8 cellular contexts compared by ENCODE assay signal in the genomic region with DNA sequence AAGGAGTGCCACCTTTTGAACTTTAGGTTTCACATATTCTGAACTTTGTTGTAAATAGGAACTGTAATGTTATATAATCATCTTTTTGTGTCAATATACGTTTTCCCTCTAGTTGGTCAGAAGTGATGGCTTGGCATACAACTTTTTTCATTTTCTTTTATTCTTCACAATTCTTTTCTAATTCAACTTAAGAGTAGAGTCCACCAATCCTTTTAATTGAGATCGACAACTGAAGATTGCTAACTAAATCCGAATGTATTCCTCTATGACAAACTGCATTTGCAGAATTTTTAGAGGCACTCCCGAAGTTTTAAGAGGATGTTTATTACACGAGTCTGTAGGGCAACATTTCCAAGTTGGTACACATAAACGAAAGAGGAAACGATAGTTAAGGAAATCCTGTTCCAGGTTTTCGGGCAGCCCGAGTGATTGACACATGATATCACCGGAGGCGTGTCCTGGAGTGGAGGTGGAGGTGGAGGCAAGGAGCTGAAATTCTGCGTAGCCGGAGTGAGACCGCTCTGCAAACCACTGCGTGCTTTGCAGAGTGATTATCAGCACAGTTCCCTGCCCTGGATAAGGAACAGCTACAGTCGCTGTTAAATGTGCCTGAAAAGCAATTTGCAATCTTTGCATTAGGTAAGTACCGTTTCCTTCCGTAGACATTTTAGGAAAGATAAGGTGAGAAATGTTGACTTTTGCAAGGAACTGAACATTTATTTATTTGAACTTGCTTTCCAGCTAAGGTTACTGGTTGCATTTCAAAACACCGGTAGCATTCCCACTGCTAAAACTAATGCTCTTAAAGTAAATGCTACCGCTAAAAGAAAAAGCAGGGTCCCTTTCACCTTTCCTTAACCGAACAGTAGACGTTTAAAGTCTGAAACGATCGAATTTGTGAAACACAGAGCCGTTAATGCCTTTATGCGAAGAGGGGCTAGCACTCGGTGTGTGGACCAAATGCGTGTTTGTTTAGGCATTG. TPM values are rescaled to one million over a fixed set of nuclear protein-coding genes. Genes with fewer than 3 reads are reported as not detected.
A peak's percentile ranks its signal among the peaks of the same experiment; 100 is the strongest.
DNase-seq lines count a peak whose midpoint lies in the region; ATAC-seq and TF ChIP-seq lines count a peak whose summit lies in the region.

A gene with protein sequence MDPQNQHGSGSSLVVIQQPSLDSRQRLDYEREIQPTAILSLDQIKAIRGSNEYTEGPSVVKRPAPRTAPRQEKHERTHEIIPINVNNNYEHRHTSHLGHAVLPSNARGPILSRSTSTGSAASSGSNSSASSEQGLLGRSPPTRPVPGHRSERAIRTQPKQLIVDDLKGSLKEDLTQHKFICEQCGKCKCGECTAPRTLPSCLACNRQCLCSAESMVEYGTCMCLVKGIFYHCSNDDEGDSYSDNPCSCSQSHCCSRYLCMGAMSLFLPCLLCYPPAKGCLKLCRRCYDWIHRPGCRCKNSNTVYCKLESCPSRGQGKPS (plus strand): TSS at position 502 of the 982 bp plus-strand sequence. CDS start 4,797 bp downstream, outside the sequence.

- WGBS in liver: under 1% methylated on average over 28 of the region's 28 CpGs

- peak within 1 kb of the TSS; percentile 42 for H3K27ac Mint-ChIP-seq in activated CD4-positive, alpha-beta memory T cell treated with anti-CD3 and anti-CD28 coated beads for 36 hours

- H3K36me3 Mint-ChIP-seq in activated CD4-positive, alpha-beta memory T cell treated with anti-CD3 and anti-CD28 coated beads for 36 hours: peaks cover 14% of the 10 kb centered on the region

- CTCF ChIA-PET in activated CD4-positive, alpha-beta memory T cell treated with anti-CD3 and anti-CD28 coated beads for 36 hours (lab: Charles Lee): no interaction called here

- H3K9me3 ChIP-seq in BLaER1 treated with 17β-estradiol and CSF1 and Interleukin-3, amounts not matched to agents 10 nM and 100 nM (replicated peaks in 1 of 11): no peaks in the 10 kb centered on the region
- no peaks in the 10 kb centered on the region for H3K9me3 ChIP-seq in duodenal mucosa (ENCODE audit: control insufficient read depth in 1 of 2, low read length in 2 of 2)
- H3K9me3 ChIP-seq in liver (ENCODE audit: control insufficient read depth in 4 of 4, low read length in 3 of 4): no peaks in the 10 kb centered on the region

- H3K4me3 ChIP-seq in BLaER1 treated with 17β-estradiol and CSF1 and Interleukin-3, amounts not matched to agents 10 nM and 100 nM: peak within 1 kb of the TSS; percentile 71 to 85 (median 76)
- peak within 1 kb of the TSS; percentile 80 to 98 for H3K4me3 ChIP-seq in duodenal mucosa (ENCODE audit: low read depth in 1 of 2, low read length in 2 of 2)
- peak within 1 kb of the TSS; percentile 87 to 98 (median 94) for H3K4me3 ChIP-seq in liver (ENCODE audit: low read depth in 1 of 3, low read length in 3 of 3)

- H3K4me1 ChIP-seq in BLaER1 treated with 17β-estradiol and CSF1 and Interleukin-3, amounts not matched to agents 10 nM and 100 nM: peaks cover 0 to 41% (median 28%) of the 10 kb centered on the region in 10 experiments; a peak in 16 of 20 replicates
- H3K4me1 ChIP-seq in duodenal mucosa (ENCODE audit: control insufficient read depth in 1 of 2, insufficient read depth in 2 of 2, low read length in 2 of 2) (peaks cover 8 to 10% of the 10 kb centered on the region in 2 donors), liver (ENCODE audit: control insufficient read depth in 4 of 4, insufficient read depth in 4 of 4, low read length in 3 of 4) (peaks cover 0 to 9% (median 2%) of the 10 kb centered on the region in 4 donors)

- peak within 1 kb of the TSS; percentile 91 to 100 (median 98) for H3K4me2 ChIP-seq in BLaER1 treated with 17β-estradiol and CSF1 and Interleukin-3, amounts not matched to agents 10 nM and 100 nM

- H4K20me1 ChIP-seq in BLaER1 treated with 17β-estradiol and CSF1 and Interleukin-3, amounts not matched to agents 10 nM and 100 nM: peaks cover 0 to 9% (median 0%) of the 10 kb centered on the region in 11 experiments; a peak in 1 of 22 replicates

- ATAC-seq in GM19438 (IDR thresholded peaks at IDR 0.05; ENCODE audit: low read depth, unreplicated experiment) (peak; percentile 38), HG03565 (IDR thresholded peaks at IDR 0.05; ENCODE audit: unreplicated experiment) (peak; percentile 48)

- H3K27me3 ChIP-seq in BLaER1 treated with 17β-estradiol and CSF1 and Interleukin-3, amounts not matched to agents 10 nM and 100 nM: peaks cover 39 to 56% (median 48%) of the 10 kb centered on the region in 11 experiments
- H3K27me3 ChIP-seq in duodenal mucosa (ENCODE audit: control insufficient read depth in 1 of 2, insufficient read depth in 2 of 2, low read length in 2 of 2) (no peaks in the 10 kb centered on the region), liver (ENCODE audit: control insufficient read depth in 4 of 4, insufficient read depth in 4 of 4, low read length in 3 of 4) (no peaks in the 10 kb centered on the region)

- POLR2A ChIA-PET in activated CD4-positive, alpha-beta memory T cell treated with anti-CD3 and anti-CD28 coated beads for 36 hours (lab: Charles Lee): interaction anchor here (1.5 to 2.6 kb wide), 2 partner anchors 14 to 24 kb away, joined by 4 to 8 read pairs; no protein-coding TSS in a partner anchor

- no peak for TF ChIP-seq CTCF in liver (IDR thresholded peaks at IDR 0.05; ENCODE audit: low read depth, low read length, missing input control)

- peaks cover 26% of the 10 kb centered on the region for H3K4me1 Mint-ChIP-seq in activated CD4-positive, alpha-beta memory T cell treated with anti-CD3 and anti-CD28 coated beads for 36 hours (ENCODE audit: low read depth)

- TF ChIP-seq RAD21 in liver (IDR thresholded peaks at IDR 0.05): peak; percentile 46 to 74

- intact Hi-C loops in activated CD4-positive, alpha-beta memory T cell treated with anti-CD3 and anti-CD28 coated beads for 36 hours (cut with micrococcal nuclease): loop anchor here (2.0 to 10.0 kb wide), 8 partner anchors 92 to 1592 kb away; a partner anchor contains a TSS

- no peaks in the 10 kb centered on the region for H3K9me3 Mint-ChIP-seq in activated CD4-positive, alpha-beta memory T cell treated with anti-CD3 and anti-CD28 coated beads for 36 hours

- peak within 1 kb of the TSS; percentile 77 for H3K4me3 Mint-ChIP-seq in activated CD4-positive, alpha-beta memory T cell treated with anti-CD3 and anti-CD28 coated beads for 36 hours

- peak; percentile 94 for DNase-seq in NCI-H82 (lab: John Stamatoyannopoulos, UW)
- peak; percentile 86 for DNase-seq in activated CD4-positive, alpha-beta memory T cell treated with anti-CD3 and anti-CD28 coated beads for 36 hours
- DNase-seq in stimulated activated CD4-positive, alpha-beta T cell treated with anti-CD3 and anti-CD28 coated beads, Interleukin-4, amount 100 ng/mL, for 1 hour: peak; percentile 71

- H3K27me3 Mint-ChIP-seq in activated CD4-positive, alpha-beta memory T cell treated with anti-CD3 and anti-CD28 coated beads for 36 hours: peaks cover 23% of the 10 kb centered on the region

- H3K27ac ChIP-seq in BLaER1 treated with 17β-estradiol and CSF1 and Interleukin-3, amounts not matched to agents 10 nM and 100 nM: peak within 1 kb of the TSS; percentile 63 to 93 (median 74); a peak in 21 of 22 replicates
- H3K27ac ChIP-seq in duodenal mucosa (ENCODE audit: low read depth, low read length) (peak within 1 kb of the TSS; percentile 94), liver (ENCODE audit: low read depth in 1 of 2, low read length in 2 of 2) (peak within 1 kb of the TSS; percentile 92 to 93)

- H3K9ac ChIP-seq in BLaER1 treated with 17β-estradiol and CSF1 and Interleukin-3, amounts not matched to agents 10 nM and 100 nM: peak within 1 kb of the TSS; percentile 69 to 93 (median 80)
- peak within 1 kb of the TSS; percentile 79 to 88 for H3K9ac ChIP-seq in duodenal mucosa (ENCODE audit: low read depth in 1 of 2, low read length in 2 of 2)
- peak within 1 kb of the TSS; percentile 86 to 98 for H3K9ac ChIP-seq in liver (ENCODE audit: low read depth in 1 of 2, low read length in 2 of 2)

- peaks cover 0 to 4% (median 1%) of the 10 kb centered on the region in 11 experiments; a peak in 11 of 22 replicates for H3K36me3 ChIP-seq in BLaER1 treated with 17β-estradiol and CSF1 and Interleukin-3, amounts not matched to agents 10 nM and 100 nM
- H3K36me3 ChIP-seq in duodenal mucosa (ENCODE audit: control insufficient read depth in 1 of 2, insufficient read depth in 2 of 2, low read length in 2 of 2) (peaks cover 0 to 3% of the 10 kb centered on the region in 2 donors), liver (ENCODE audit: control insufficient read depth in 4 of 4, insufficient read depth in 3 of 4, low read depth in 1 of 4, low read length in 3 of 4) (peaks cover 0 to 2% (median 0%) of the 10 kb centered on the region in 4 donors)

TF ChIP-seq in liver, 16 proteins besides CTCF, POLR2A, EP300 and RAD21 (continues in another document):
- TF ChIP-seq YY1 (IDR thresholded peaks at IDR 0.05) (peak; percentile 46), FOXA2 (IDR thresholded peaks at IDR 0.05) (peak; percentile 21), SP1 (IDR thresholded peaks at IDR 0.05) (peak; percentile 48), HNF4G (IDR thresholded peaks at IDR 0.05) (peak; percentile 8), HNF4A (conservative IDR thresholded peaks at IDR 0.05) (peak in 1 of 2 donors; percentile 41), JUND (IDR thresholded peaks at IDR 0.05) (peak; percentile 69 to 76), NR2F2 (IDR thresholded peaks at IDR 0.05) (peak; percentile 36)
- TF ChIP-seq, protein P1, sequence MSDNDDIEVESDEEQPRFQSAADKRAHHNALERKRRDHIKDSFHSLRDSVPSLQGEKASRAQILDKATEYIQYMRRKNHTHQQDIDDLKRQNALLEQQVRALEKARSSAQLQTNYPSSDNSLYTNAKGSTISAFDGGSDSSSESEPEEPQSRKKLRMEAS (IDR thresholded peaks at IDR 0.05): peak; percentile 52
- TF ChIP-seq, protein P2, sequence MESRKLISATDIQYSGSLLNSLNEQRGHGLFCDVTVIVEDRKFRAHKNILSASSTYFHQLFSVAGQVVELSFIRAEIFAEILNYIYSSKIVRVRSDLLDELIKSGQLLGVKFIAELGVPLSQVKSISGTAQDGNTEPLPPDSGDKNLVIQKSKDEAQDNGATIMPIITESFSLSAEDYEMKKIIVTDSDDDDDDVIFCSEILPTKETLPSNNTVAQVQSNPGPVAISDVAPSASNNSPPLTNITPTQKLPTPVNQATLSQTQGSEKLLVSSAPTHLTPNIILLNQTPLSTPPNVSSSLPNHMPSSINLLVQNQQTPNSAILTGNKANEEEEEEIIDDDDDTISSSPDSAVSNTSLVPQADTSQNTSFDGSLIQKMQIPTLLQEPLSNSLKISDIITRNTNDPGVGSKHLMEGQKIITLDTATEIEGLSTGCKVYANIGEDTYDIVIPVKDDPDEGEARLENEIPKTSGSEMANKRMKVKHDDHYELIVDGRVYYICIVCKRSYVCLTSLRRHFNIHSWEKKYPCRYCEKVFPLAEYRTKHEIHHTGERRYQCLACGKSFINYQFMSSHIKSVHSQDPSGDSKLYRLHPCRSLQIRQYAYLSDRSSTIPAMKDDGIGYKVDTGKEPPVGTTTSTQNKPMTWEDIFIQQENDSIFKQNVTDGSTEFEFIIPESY (IDR thresholded peaks at IDR 0.05): peak; percentile 33

RNA-seq across cellular contexts. Expression of the gene that starts here (rescaled TPM):
- 10 to 100 TPM; 11.1 to 14.0 TPM for total RNA-seq in activated CD4-positive, alpha-beta memory T cell treated with anti-CD3 and anti-CD28 coated beads for 36 hours
- 10 to 100 TPM; 11.1 to 12.6 TPM for total RNA-seq in liver
- 10 to 100 TPM; 12.2 to 20.3 TPM for polyA plus RNA-seq in liver

Comparison
In these comparisons a context has a peak if more than half of its experiments do, and no peak if none do; other contexts are left out.
1. Peak in every context shown above with its lines: DNase-seq, ATAC-seq, H3K4me3 ChIP-seq and H3K27ac ChIP-seq.